In the genomic region with DNA sequence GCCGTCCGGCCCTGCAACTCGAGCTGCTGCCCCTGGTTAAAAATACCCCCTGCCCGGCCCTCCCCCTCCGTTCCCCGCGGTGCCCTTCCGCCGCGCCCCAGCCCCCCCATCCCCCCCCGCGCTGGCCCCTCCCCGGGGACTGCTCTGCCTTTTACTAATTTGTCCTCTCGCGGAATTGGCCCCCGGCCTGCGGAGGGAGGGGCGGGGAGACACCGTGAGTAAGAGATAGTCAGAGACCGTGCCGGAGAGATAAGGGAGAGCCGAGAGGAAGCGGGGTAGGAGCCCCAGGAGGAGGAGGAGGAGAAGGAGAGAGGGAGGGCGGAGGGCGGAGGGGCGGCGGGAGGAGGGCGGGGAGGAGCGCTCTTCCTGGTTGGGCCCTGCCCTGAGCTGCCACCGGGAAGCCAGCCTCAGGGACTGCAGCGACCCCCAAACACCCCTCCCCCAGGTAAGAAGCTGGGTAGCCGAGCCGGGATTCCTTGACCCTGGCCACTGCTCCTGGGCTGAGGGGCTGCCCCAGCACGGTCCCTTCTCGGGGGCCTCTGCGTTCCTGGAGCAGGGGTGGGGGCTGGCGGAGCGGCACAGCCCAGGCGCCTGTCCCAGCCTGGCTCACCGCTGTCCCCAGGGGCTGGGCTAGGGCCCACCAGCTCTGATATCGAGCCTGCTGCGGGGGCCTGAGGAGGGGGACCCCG, we compare ENCODE assay signal across 8 cellular contexts. TPM values are rescaled to one million over a fixed set of nuclear protein-coding genes. Genes with fewer than 3 reads are reported as not detected.
DNase-seq lines count a peak whose midpoint lies in the region; ATAC-seq and TF ChIP-seq lines count a peak whose summit lies in the region.

A gene (plus strand): TSS at position 360 of the 689 bp plus-strand sequence. CDS start 774 bp downstream, outside the sequence.

- peak; percentile 41 for ATAC-seq in HG02885 (IDR thresholded peaks at IDR 0.05; ENCODE audit: poor library complexity, unreplicated experiment)
- ATAC-seq in HG03378 (IDR thresholded peaks at IDR 0.05; ENCODE audit: unreplicated experiment) = no peak

- DNase-seq in NCI-H226 = peak; percentile 99
- peak; percentile 53 for DNase-seq in activated CD4-positive, alpha-beta T cell treated with anti-CD3 and anti-CD28 coated beads for 1 hour
- peak; percentile 70 for DNase-seq in cerebellum (ENCODE audit: low spot score)
- peak; percentile 89 for DNase-seq in kidney glomerular epithelial cell (lab: John Stamatoyannopoulos, UW)
- peak; percentile 69 to 72 for DNase-seq in stimulated activated CD4-positive, alpha-beta T cell treated with anti-CD3 and anti-CD28 coated beads, Interleukin-15, amount 100 ng/mL, for 48 hours (ENCODE audit: low read depth in 2 of 2)

- peak within 1 kb of the TSS; percentile 80 for H3K4me3 ChIP-seq in GM12875 (ENCODE audit: low read depth, low read length)

- no peak for TF ChIP-seq CTCF in GM12875 (IDR thresholded peaks at IDR 0.05; ENCODE audit: borderline replicate concordance, insufficient read depth, low read depth, low read length)

RNA-seq across cellular contexts. Expression of the gene that starts here (rescaled TPM):
- total RNA-seq in cerebellum = 61.3 TPM
